25 cellular contexts compared by ENCODE assay signal in the genomic region with DNA sequence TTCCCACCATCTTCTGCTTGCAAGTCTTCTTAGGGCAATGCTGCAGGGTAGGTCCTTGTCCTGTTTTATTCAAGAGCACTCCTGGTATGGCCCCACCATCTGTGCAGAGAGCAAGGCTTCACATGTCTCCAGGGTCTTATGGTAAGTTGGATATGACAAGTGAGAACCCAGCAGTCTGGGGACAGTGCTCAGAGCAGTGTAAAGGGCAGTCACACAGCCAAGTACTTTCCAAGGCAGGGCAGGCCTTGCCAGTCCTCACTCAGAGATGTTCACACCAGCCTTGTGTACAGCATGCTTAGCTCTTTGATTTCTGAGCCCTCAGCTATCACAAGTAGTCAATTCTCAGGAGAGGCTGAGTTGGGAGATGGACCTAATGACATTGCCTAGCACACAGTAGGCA.
DNase-seq lines count a peak whose midpoint lies in the region; ATAC-seq, FAIRE-seq and TF ChIP-seq lines count a peak whose summit lies in the region.
"Had no signal": no experiment of that assay in that cellular context is flagged by ENCODE, and none has a peak within 500 bp of the region (broad histone marks: within the 10 kb centered on the region; RNA-seq: fewer than 3 reads in every experiment).

No MANE protein-coding gene starts in this region.

- H3K27ac ChIP-seq in astrocyte (ENCODE audit: low read depth, low read length) (no peak overlapping the region), uterus (peak overlapping the region; percentile 23 to 24)
- H3K27ac ChIP-seq: pancreas, thyroid gland had no signal

- H3K4me3 Mint-ChIP-seq in astrocyte (ENCODE audit: unreplicated experiment): no peak overlapping the region
- H3K4me3 Mint-ChIP-seq in mesothelial cell of epicardium: no peak overlapping the region
- H3K4me3 Mint-ChIP-seq in immature natural killer cell: no peak overlapping the region
- H3K4me3 Mint-ChIP-seq: activated B cell treated with CpG ODN at 0.5 μM for 24 hours; activated CD4-positive, alpha-beta memory T cell treated with anti-CD3 and anti-CD28 coated beads for 36 hours; CD8-positive, alpha-beta memory T cell; T-helper 2 cell treated with Interferon-gamma antibody and Interleukin-4, amounts not matched to agents 5 μg/mL and 100 μg/mL, for 36 hours had no signal

- no peak overlapping the region for H3K4me3 ChIP-seq in astrocyte (ENCODE audit: insufficient read depth, low read depth, low read length)
- H3K4me3 ChIP-seq in uterus: no peak overlapping the region
- H3K4me3 ChIP-seq: pancreas, right lobe of liver, thyroid gland had no signal

- FAIRE-seq in astrocyte (lab: Jason Lieb, UNC): no peak
- FAIRE-seq: GM12891, pancreas had no signal

- H3K36me3 ChIP-seq in astrocyte (ENCODE audit: insufficient read depth, low read length) (no peaks in the 10 kb centered on the region), uterus (no peaks in the 10 kb centered on the region)
- H3K36me3 ChIP-seq: pancreas, right lobe of liver, thyroid gland had no signal

- intact Hi-C loops in Right ventricle myocardium superior (cut with DNase I): no loop called here
- intact Hi-C loops in uterus (cut with DNase I; ENCODE audit: low total_unique reads): no loop called here

- peak; percentile 63 for ATAC-seq in Right ventricle myocardium superior (ENCODE audit: poor library complexity)
- ATAC-seq: SK-N-SH treated with all-trans-retinoic acid at 6 μM for 48 hours had no signal

- no peaks in the 10 kb centered on the region for H4K20me1 ChIP-seq in astrocyte (ENCODE audit: insufficient read depth, low read length)

- H3K36me3 Mint-ChIP-seq in astrocyte (ENCODE audit: low read depth, unreplicated experiment): no peaks in the 10 kb centered on the region
- H3K36me3 Mint-ChIP-seq in mesothelial cell of epicardium: peaks cover 5% of the 10 kb centered on the region
- H3K36me3 Mint-ChIP-seq in immature natural killer cell: no peaks in the 10 kb centered on the region
- H3K36me3 Mint-ChIP-seq: activated CD4-positive, alpha-beta memory T cell treated with anti-CD3 and anti-CD28 coated beads for 36 hours; CD8-positive, alpha-beta memory T cell had no signal

- peak overlapping the region; percentile 0 for H3K4me2 ChIP-seq in astrocyte (ENCODE audit: low read length)

- H3K27me3 ChIP-seq in astrocyte (ENCODE audit: insufficient read depth, low read length) (no peaks in the 10 kb centered on the region), uterus (no peaks in the 10 kb centered on the region)
- H3K27me3 ChIP-seq: pancreas, right lobe of liver, thyroid gland had no signal

- H3K9me3 Mint-ChIP-seq in astrocyte (ENCODE audit: unreplicated experiment): no peaks in the 10 kb centered on the region
- peaks cover 9% of the 10 kb centered on the region for H3K9me3 Mint-ChIP-seq in mesothelial cell of epicardium
- H3K9me3 Mint-ChIP-seq in immature natural killer cell: no peaks in the 10 kb centered on the region
- H3K9me3 Mint-ChIP-seq: activated CD4-positive, alpha-beta memory T cell treated with anti-CD3 and anti-CD28 coated beads for 36 hours; T-helper 2 cell treated with Interferon-gamma antibody and Interleukin-4, amounts not matched to agents 5 μg/mL and 100 μg/mL, for 36 hours had no signal

- no peak overlapping the region for H2AFZ ChIP-seq in astrocyte (ENCODE audit: low read depth, low read length)

- no peak for TF ChIP-seq CTCF in astrocyte (IDR thresholded peaks at IDR 0.05; ENCODE audit: insufficient read depth, low read depth, low read length)
- TF ChIP-seq CTCF in mesothelial cell of epicardium (IDR thresholded peaks at IDR 0.05; ENCODE audit: unreplicated experiment): no peak
- no peak for TF ChIP-seq CTCF in uterus (IDR thresholded peaks at IDR 0.05)

- peaks cover 5% of the 10 kb centered on the region for H3K4me1 ChIP-seq in astrocyte (ENCODE audit: insufficient read depth, low read length)
- no peaks in the 10 kb centered on the region for H3K4me1 ChIP-seq in uterus

- TF ChIP-seq POLR2A in uterus (IDR thresholded peaks at IDR 0.05): no peak

- DNase-seq in astrocyte (ENCODE audit: low read depth): no peak
- no peak for DNase-seq in Right ventricle myocardium superior
- DNase-seq in mesothelial cell of epicardium (ENCODE audit: low spot score in 2 of 2, unreplicated experiment in 2 of 2): no peak
- no peak for DNase-seq in uterus
- DNase-seq in activated CD4-positive, alpha-beta T cell treated with anti-CD3 and anti-CD28 coated beads, Interleukin-2, amount 50 U/mL, for 48 hours: no peak
- no peak for DNase-seq in nucleus accumbens (lab: John Stamatoyannopoulos, UW)
- DNase-seq in immature natural killer cell: no peak
- DNase-seq: activated B cell treated with CpG ODN at 0.5 μM for 24 hours; activated CD4-positive, alpha-beta memory T cell treated with anti-CD3 and anti-CD28 coated beads for 36 hours; activated T-cell treated with anti-CD3 and anti-CD28 coated beads for 4 hours; AML-193; amygdala; CD8-positive, alpha-beta memory T cell; central memory CD4-positive, alpha-beta T cell; DMS79; effector CD4-positive, alpha-beta T cell; GOT3; NCI-H2081; pancreas; right lobe of liver; stimulated activated naive CD4-positive, alpha-beta T cell; thyroid gland had no signal

- H3K4me1 Mint-ChIP-seq in astrocyte (ENCODE audit: low read depth, unreplicated experiment) (peaks cover 9% of the 10 kb centered on the region), mesothelial cell of epicardium (peaks cover 16% of the 10 kb centered on the region), immature natural killer cell (peaks cover 5 to 11% of the 10 kb centered on the region in 2 donors)
- H3K4me1 Mint-ChIP-seq: activated B cell treated with CpG ODN at 0.5 μM for 24 hours had no signal

- H3K27me3 Mint-ChIP-seq in astrocyte (ENCODE audit: low read depth, unreplicated experiment): peaks cover 1% of the 10 kb centered on the region
- no peaks in the 10 kb centered on the region for H3K27me3 Mint-ChIP-seq in mesothelial cell of epicardium (ENCODE audit: low read depth)
- peaks cover 0 to 2% (median 2%) of the 10 kb centered on the region in 3 donors for H3K27me3 Mint-ChIP-seq in immature natural killer cell (ENCODE audit: low read depth in 3 of 3)
- H3K27me3 Mint-ChIP-seq: activated B cell treated with CpG ODN at 0.5 μM for 24 hours; activated CD4-positive, alpha-beta memory T cell treated with anti-CD3 and anti-CD28 coated beads for 36 hours had no signal

- no peaks in the 10 kb centered on the region for H3K79me2 ChIP-seq in astrocyte (ENCODE audit: insufficient read depth, low read length)

- H3K9me3 ChIP-seq in astrocyte (ENCODE audit: insufficient read depth, low read depth, low read length) (no peaks in the 10 kb centered on the region), uterus (no peaks in the 10 kb centered on the region)
- H3K9me3 ChIP-seq: pancreas, right lobe of liver, thyroid gland had no signal

- no peak overlapping the region for H3K9ac ChIP-seq in astrocyte (ENCODE audit: low read length)

- H3K27ac Mint-ChIP-seq in astrocyte (ENCODE audit: unreplicated experiment) (no peak overlapping the region), mesothelial cell of epicardium (peak overlapping the region; percentile 11), immature natural killer cell (peak overlapping the region in 1 of 6 donors; percentile 25)
- H3K27ac Mint-ChIP-seq: activated B cell treated with CpG ODN at 0.5 μM for 24 hours; activated CD4-positive, alpha-beta memory T cell treated with anti-CD3 and anti-CD28 coated beads for 36 hours; T-helper 2 cell treated with Interferon-gamma antibody and Interleukin-4, amounts not matched to agents 5 μg/mL and 100 μg/mL, for 36 hours had no signal
